In genomic region chr11:66466225-66467033, GRCh38 we compare ENCODE assay signal across 8 cellular contexts. TPM values are rescaled to one million over a fixed set of nuclear protein-coding genes. Genes with fewer than 3 reads are reported as not detected.
DNase-seq lines count a peak whose midpoint lies in the region.

Gene PELI3 (plus strand): TSS chr11:66466905. CDS start chr11:66468129, 1,224 bp downstream.

- CTCF ChIA-PET in activated naive CD4-positive, alpha-beta T cell treated with anti-CD3 and anti-CD28 coated beads, Interleukin-2, amount 10 ng/mL, durations not matched to agents 7 days and 5 days (lab: Charles Lee): interaction anchor here (0.9 to 1.3 kb wide), 3 partner anchors 12 to 81 kb away, joined by 3 to 4 read pairs (median 3); no protein-coding TSS in a partner anchor

- peaks cover 14% of the 10 kb centered on the region for H3K9me3 ChIP-seq in SJSA1 (replicated peaks)

- peak within 1 kb of the TSS; percentile 83 for H3K4me3 Mint-ChIP-seq in activated naive CD4-positive, alpha-beta T cell treated with anti-CD3 and anti-CD28 coated beads, Interleukin-2, amount 10 ng/mL, durations not matched to agents 7 days and 5 days

- H3K27ac Mint-ChIP-seq in activated naive CD4-positive, alpha-beta T cell treated with anti-CD3 and anti-CD28 coated beads, Interleukin-2, amount 10 ng/mL, durations not matched to agents 7 days and 5 days: peak within 1 kb of the TSS; percentile 80

- H3K27ac ChIP-seq in SJSA1 (no peak within 1 kb of the TSS), substantia nigra (ENCODE audit: low read depth, low read length, poor library complexity, severe bottlenecking) (peak within 1 kb of the TSS; percentile 76)

- DNase-seq in EH (ENCODE audit: low read depth) (peak; percentile 92), H7 (peak; percentile 99), M059J (ENCODE audit: low read depth) (peak; percentile 80), SJSA1 (ENCODE audit: low read depth in 1 of 2, low spot score in 2 of 2) (peak; percentile 96 to 98), glomerular endothelial cell (ENCODE audit: extremely low read depth, low read depth, low spot score) (peak; percentile 31), nucleus accumbens (lab: John Stamatoyannopoulos, UW) (peak; percentile 35 to 97 (median 90)), substantia nigra (lab: John Stamatoyannopoulos, UW) (peak; percentile 45 to 97 (median 89))
- DNase-seq in activated naive CD4-positive, alpha-beta T cell treated with anti-CD3 and anti-CD28 coated beads, Interleukin-2, amount 10 ng/mL, durations not matched to agents 7 days and 5 days: peak; percentile 95

- H3K36me3 Mint-ChIP-seq in activated naive CD4-positive, alpha-beta T cell treated with anti-CD3 and anti-CD28 coated beads, Interleukin-2, amount 10 ng/mL, durations not matched to agents 7 days and 5 days: peaks cover 11% of the 10 kb centered on the region

- H3K4me3 ChIP-seq in H7 (ENCODE audit: insufficient read depth, low read depth, low read length) (peak within 1 kb of the TSS; percentile 61), SJSA1 (peak within 1 kb of the TSS; percentile 70)

- peaks cover 13% of the 10 kb centered on the region for H3K4me1 ChIP-seq in SJSA1 (replicated peaks)

- peaks cover 10% of the 10 kb centered on the region for H3K9me3 Mint-ChIP-seq in activated naive CD4-positive, alpha-beta T cell treated with anti-CD3 and anti-CD28 coated beads, Interleukin-2, amount 10 ng/mL, durations not matched to agents 7 days and 5 days

- H3K4me1 Mint-ChIP-seq in activated naive CD4-positive, alpha-beta T cell treated with anti-CD3 and anti-CD28 coated beads, Interleukin-2, amount 10 ng/mL, durations not matched to agents 7 days and 5 days: peaks cover 48% of the 10 kb centered on the region

- peaks cover 6% of the 10 kb centered on the region for H3K27me3 Mint-ChIP-seq in activated naive CD4-positive, alpha-beta T cell treated with anti-CD3 and anti-CD28 coated beads, Interleukin-2, amount 10 ng/mL, durations not matched to agents 7 days and 5 days

- H3K36me3 ChIP-seq in H7 (replicated peaks; ENCODE audit: control insufficient read depth, insufficient read depth, low read length) (no peaks in the 10 kb centered on the region), SJSA1 (peaks cover 10% of the 10 kb centered on the region)

- peaks cover 3% of the 10 kb centered on the region; the same call in 1 of the 2 replicates for H3K27me3 ChIP-seq in H7 (ENCODE audit: control insufficient read depth, insufficient read depth, low read length)
- H3K27me3 ChIP-seq in SJSA1 (replicated peaks): no peaks in the 10 kb centered on the region

RNA-seq across cellular contexts. Expression of gene PELI3, which starts in this region (rescaled TPM):
- total RNA-seq in H7 (2014; rRNA removed; shearing (Covaris generic)): 8.1 and 9.5 TPM in 2 replicates
- total RNA-seq in M059J (2014; rRNA removed; shearing (Covaris generic)): 8.7 and 11.9 TPM in 2 replicates
- 7.0 and 11.1 TPM in 2 replicates for total RNA-seq in SJSA1 (2014; rRNA removed; shearing (Covaris generic))
- 4.7 and 4.8 TPM in 2 replicates for total RNA-seq in glomerular endothelial cell

Comparison
In these comparisons a context has a peak if more than half of its experiments do, and no peak if none do; other contexts are left out.
1. DNase-seq: peak in every context shown above with its lines; median percentile 99 in H7; 97 in SJSA1; 95 in activated naive CD4-positive, alpha-beta T cell treated with anti-CD3 and anti-CD28 coated beads, Interleukin-2, amount 10 ng/mL, durations not matched to agents 7 days and 5 days; 92 in EH; 90 in nucleus accumbens; 89 in substantia nigra; 80 in M059J; 31 in glomerular endothelial cell.